Comparison of ENCODE assay signal across 24 cellular contexts in the genomic region with DNA sequence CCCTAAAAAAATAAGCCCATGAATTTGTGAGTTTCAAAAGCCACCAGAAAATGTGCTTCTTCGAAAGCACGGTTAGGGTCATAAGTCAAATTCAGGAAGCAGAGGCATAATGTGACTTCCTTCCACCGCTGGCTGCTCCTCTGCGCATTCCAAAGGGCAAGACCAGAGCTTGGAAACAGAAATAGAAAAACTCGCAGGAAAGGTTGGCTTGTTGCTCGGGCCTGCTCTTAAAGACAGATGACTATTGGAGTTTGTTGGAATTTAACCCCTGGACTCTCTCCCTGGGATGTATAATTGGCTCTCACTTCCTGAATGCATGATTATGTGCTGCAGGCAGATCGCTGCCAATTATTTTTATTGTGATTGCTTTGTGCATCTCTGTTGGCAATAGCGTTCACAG.
DNase-seq lines count a peak whose midpoint lies in the region; ATAC-seq, FAIRE-seq and TF ChIP-seq lines count a peak whose summit lies in the region.
"Had no signal": no experiment of that assay in that cellular context is flagged by ENCODE, and none has a peak within 500 bp of the region (broad histone marks: within the 10 kb centered on the region; RNA-seq: fewer than 3 reads in every experiment).

No MANE protein-coding gene starts in this region.

- H3K27me3 Mint-ChIP-seq in osteocyte (ENCODE audit: unreplicated experiment): no peaks in the 10 kb centered on the region
- no peaks in the 10 kb centered on the region for H3K27me3 Mint-ChIP-seq in glutamatergic neuron (ENCODE audit: unreplicated experiment)
- H3K27me3 Mint-ChIP-seq: activated naive CD8-positive, alpha-beta T cell treated with anti-CD3 and anti-CD28 coated beads for 36 hours had no signal

- H3K4me1 ChIP-seq in Peyer's patch: peaks cover 0 to 10% (median 0%) of the 10 kb centered on the region in 4 donors
- no peaks in the 10 kb centered on the region for H3K4me1 ChIP-seq in hepatocyte (ENCODE audit: insufficient read depth)
- H3K4me1 ChIP-seq: stomach had no signal

- H3K27ac Mint-ChIP-seq in osteocyte (ENCODE audit: unreplicated experiment): peak overlapping the region; percentile 27
- no peak overlapping the region for H3K27ac Mint-ChIP-seq in glutamatergic neuron (ENCODE audit: unreplicated experiment)
- H3K27ac Mint-ChIP-seq: activated naive CD8-positive, alpha-beta T cell treated with anti-CD3 and anti-CD28 coated beads for 36 hours; B cell; GM23338; naive B cell had no signal

- H3K4me3 ChIP-seq in Peyer's patch (no peak overlapping the region), hepatocyte (no peak overlapping the region)
- H3K4me3 ChIP-seq: GM23338, lower lobe of right lung, skin epidermis, stomach, upper lobe of right lung had no signal

- H3K27me3 ChIP-seq in Peyer's patch (no peaks in the 10 kb centered on the region), hepatocyte (no peaks in the 10 kb centered on the region)
- H3K27me3 ChIP-seq: brain microvascular endothelial cell, stomach, upper lobe of right lung had no signal

- FAIRE-seq in GM12891 (lab: Jason Lieb, UNC): peak; percentile 31
- FAIRE-seq: frontal cortex, RCC 7860 had no signal

- H3K36me3 Mint-ChIP-seq in osteocyte (ENCODE audit: unreplicated experiment) (no peaks in the 10 kb centered on the region), glutamatergic neuron (ENCODE audit: unreplicated experiment) (no peaks in the 10 kb centered on the region)
- H3K36me3 Mint-ChIP-seq: activated naive CD8-positive, alpha-beta T cell treated with anti-CD3 and anti-CD28 coated beads for 36 hours; naive B cell had no signal

- H3K79me2 ChIP-seq in hepatocyte: no peaks in the 10 kb centered on the region

- DNase-seq in GM12891 (ENCODE audit: insufficient read length, low spot score) (no peak), Peyer's patch (peak in 2 of 3 donors; percentile 65 to 72), hepatocyte (ENCODE audit: low spot score) (no peak), osteocyte (ENCODE audit: extremely low spot score, unreplicated experiment) (no peak), glutamatergic neuron (no peak), Ammon's horn (ENCODE audit: low spot score) (no peak)
- DNase-seq: activated CD4-positive, CD25-positive, alpha-beta regulatory T cell treated with anti-CD3 and anti-CD28 coated beads, Interleukin-2, amount 50 U/mL, for 72 hours; activated naive CD8-positive, alpha-beta T cell treated with anti-CD3 and anti-CD28 coated beads for 36 hours; brain microvascular endothelial cell; lower lobe of right lung; naive B cell; NCI-H1436 treated with DMSO at 0.1 percent for 48 hours; NCI-H774; SK-N-SH; stimulated activated CD4-positive, alpha-beta T cell treated with anti-CD3 and anti-CD28 coated beads, Interleukin-2, amount 100 ng/mL, for 48 hours; stomach; T-helper 9 cell; upper lobe of right lung had no signal

- H3K27ac ChIP-seq in Peyer's patch (peak overlapping the region in 2 of 4 donors; percentile 33 to 43), hepatocyte (peak overlapping the region; percentile 58)
- H3K27ac ChIP-seq: brain microvascular endothelial cell, lower lobe of right lung, skin epidermis, stomach, upper lobe of right lung had no signal

- ATAC-seq in HG03442 (IDR thresholded peaks at IDR 0.05; ENCODE audit: unreplicated experiment): no peak
- ATAC-seq: GM23338, lower lobe of right lung, upper lobe of right lung had no signal

- no peaks in the 10 kb centered on the region for H3K9me2 ChIP-seq in hepatocyte (replicated peaks; ENCODE audit: insufficient read depth)
- H3K9me2 ChIP-seq: SK-N-SH had no signal

- 77% methylated on average over 8 of the region's 8 CpGs for WGBS in hepatocyte (ENCODE audit: low lambda C conversion rate, missing lambda C conversion rate)

- H3K36me3 ChIP-seq in Peyer's patch (no peaks in the 10 kb centered on the region), hepatocyte (replicated peaks; ENCODE audit: insufficient read depth, low read depth) (no peaks in the 10 kb centered on the region)
- H3K36me3 ChIP-seq: brain microvascular endothelial cell, lower lobe of right lung, stomach, upper lobe of right lung had no signal

- no peak for TF ChIP-seq CTCF in Peyer's patch (IDR thresholded peaks at IDR 0.05)
- TF ChIP-seq CTCF in hepatocyte (IDR thresholded peaks at IDR 0.05; ENCODE audit: poor library complexity): no peak
- TF ChIP-seq CTCF in osteocyte (IDR thresholded peaks at IDR 0.05): no peak
- TF ChIP-seq CTCF in glutamatergic neuron (IDR thresholded peaks at IDR 0.05; ENCODE audit: partially characterized antibody, unreplicated experiment): no peak

- H3K4me2 ChIP-seq in hepatocyte: no peak overlapping the region
- H3K4me2 ChIP-seq: GM23338, SK-N-SH had no signal

- H3K9me3 Mint-ChIP-seq in osteocyte (ENCODE audit: unreplicated experiment) (no peaks in the 10 kb centered on the region), glutamatergic neuron (ENCODE audit: unreplicated experiment) (no peaks in the 10 kb centered on the region)
- H3K9me3 Mint-ChIP-seq: activated naive CD8-positive, alpha-beta T cell treated with anti-CD3 and anti-CD28 coated beads for 36 hours; GM23338; naive B cell had no signal

- H3K4me1 Mint-ChIP-seq in osteocyte (ENCODE audit: unreplicated experiment) (peaks cover 37% of the 10 kb centered on the region), glutamatergic neuron (ENCODE audit: low read depth, unreplicated experiment) (no peaks in the 10 kb centered on the region)
- H3K4me1 Mint-ChIP-seq: B cell, naive B cell had no signal

- no peak overlapping the region for H2AFZ ChIP-seq in hepatocyte
- H2AFZ ChIP-seq: GM23338 had no signal

- H3K4me3 Mint-ChIP-seq in osteocyte (ENCODE audit: unreplicated experiment) (no peak overlapping the region), glutamatergic neuron (ENCODE audit: unreplicated experiment) (no peak overlapping the region)
- H3K4me3 Mint-ChIP-seq: activated naive CD8-positive, alpha-beta T cell treated with anti-CD3 and anti-CD28 coated beads for 36 hours; B cell; GM23338; naive B cell had no signal

- H3K9me3 ChIP-seq in Peyer's patch (no peaks in the 10 kb centered on the region), hepatocyte (ENCODE audit: low read depth) (no peaks in the 10 kb centered on the region)
- H3K9me3 ChIP-seq: lower lobe of right lung, SK-N-SH, stomach, upper lobe of right lung had no signal

- no peak for TF ChIP-seq POLR2A in GM12891 (IDR thresholded peaks at IDR 0.05; ENCODE audit: low read depth, low read length)
- TF ChIP-seq POLR2A in Peyer's patch (IDR thresholded peaks at IDR 0.05): no peak

- H4K20me1 ChIP-seq in hepatocyte (ENCODE audit: insufficient read depth, poor library complexity, severe bottlenecking): no peaks in the 10 kb centered on the region

TF ChIP-seq in GM12891, 5 proteins besides CTCF, POLR2A, EP300 and RAD21:
- TF ChIP-seq PAX5 (IDR thresholded peaks at IDR 0.05; ENCODE audit: insufficient read depth, low read length, severe bottlenecking): no peak
TF ChIP-seq in GM12891: peak in this region for 0.

Comparison
In these comparisons a context has a peak if more than half of its experiments do, and no peak if none do; other contexts are left out.
1. DNase-seq: peak in Peyer's patch (2 of 3); none in GM12891 (single experiment), hepatocyte (single experiment), osteocyte (single experiment), glutamatergic neuron (single experiment) and Ammon's horn (single experiment).